9 cellular contexts compared by ENCODE assay signal in the genomic region with DNA sequence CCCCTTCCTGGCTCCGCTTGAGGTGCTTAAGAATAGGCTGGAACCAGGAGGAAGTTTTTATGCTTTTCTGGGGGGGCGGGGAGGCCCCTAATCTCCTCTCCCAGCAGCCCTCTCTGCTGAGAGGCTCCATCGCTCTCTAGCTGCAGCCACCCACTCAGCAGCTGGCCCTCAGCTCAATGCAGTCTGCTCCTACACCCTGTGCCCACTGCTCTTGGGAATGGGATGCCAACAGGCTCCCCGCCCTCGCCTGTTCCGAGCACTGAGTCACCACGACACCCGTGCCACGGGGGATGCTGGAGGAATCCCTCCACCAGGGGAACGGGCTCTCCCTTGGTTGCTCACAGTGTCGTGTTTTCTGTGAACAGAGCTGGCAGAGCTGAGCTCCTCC. TPM values are rescaled to one million over a fixed set of nuclear protein-coding genes. Genes with fewer than 3 reads are reported as not detected.
A peak's percentile ranks its signal among the peaks of the same experiment; 100 is the strongest.
DNase-seq lines count a peak whose midpoint lies in the region; ATAC-seq and TF ChIP-seq lines count a peak whose summit lies in the region.
"Had no signal": no experiment of that assay in that cellular context is flagged by ENCODE, and none has a peak within 500 bp of the region (broad histone marks: within the 10 kb centered on the region; RNA-seq: fewer than 3 reads in every experiment).

No MANE protein-coding gene starts in this region.

- DNase-seq in SK-N-SH = no peak
- DNase-seq in activated CD4-positive, alpha-beta memory T cell treated with anti-CD3 and anti-CD28 coated beads, Interleukin-2, amount 10 ng/mL, durations not matched to agents 7 days and 5 days = no peak
- DNase-seq in immature natural killer cell = no peak
- no peak for DNase-seq in NCI-H2081 (lab: John Stamatoyannopoulos, UW)
- no peak for DNase-seq in prostate gland (ENCODE audit: low spot score)
- DNase-seq: 8988T had no signal

- TF ChIP-seq CTCF in SK-N-SH (IDR thresholded peaks at IDR 0.05) (no peak), prostate gland (IDR thresholded peaks at IDR 0.05) (no peak)

- peak overlapping the region; percentile 86 for H3K27ac Mint-ChIP-seq in activated CD4-positive, alpha-beta memory T cell treated with anti-CD3 and anti-CD28 coated beads, Interleukin-2, amount 10 ng/mL, durations not matched to agents 7 days and 5 days
- H3K27ac Mint-ChIP-seq in immature natural killer cell = peak overlapping the region; percentile 88 to 95 (median 90)

- H3F3A ChIP-seq in SK-N-SH (replicated peaks; ENCODE audit: insufficient read depth) = no peaks in the 10 kb centered on the region

- H3K9me2 ChIP-seq in SK-N-SH = no peaks in the 10 kb centered on the region

- no peaks in the 10 kb centered on the region for H3K9me3 Mint-ChIP-seq in activated CD4-positive, alpha-beta memory T cell treated with anti-CD3 and anti-CD28 coated beads, Interleukin-2, amount 10 ng/mL, durations not matched to agents 7 days and 5 days
- peaks cover 0 to 3% (median 0%) of the 10 kb centered on the region in 6 donors for H3K9me3 Mint-ChIP-seq in immature natural killer cell

- peak overlapping the region; percentile 85 for H3K4me3 Mint-ChIP-seq in activated CD4-positive, alpha-beta memory T cell treated with anti-CD3 and anti-CD28 coated beads, Interleukin-2, amount 10 ng/mL, durations not matched to agents 7 days and 5 days
- peak overlapping the region; percentile 91 to 96 (median 95) for H3K4me3 Mint-ChIP-seq in immature natural killer cell

- H4K20me1 ChIP-seq in SK-N-SH (ENCODE audit: insufficient read depth) = no peaks in the 10 kb centered on the region

- H3K36me3 ChIP-seq in SK-N-SH (replicated peaks in 1 of 2; ENCODE audit: control insufficient read depth in 1 of 2, insufficient read depth in 2 of 2, low read length in 1 of 2) = peaks cover 0 to 11% of the 10 kb centered on the region in 2 experiments
- no peaks in the 10 kb centered on the region for H3K36me3 ChIP-seq in prostate gland

- H3K9ac ChIP-seq in SK-N-SH = no peak overlapping the region

- peaks cover 61% of the 10 kb centered on the region for H3K4me1 Mint-ChIP-seq in activated CD4-positive, alpha-beta memory T cell treated with anti-CD3 and anti-CD28 coated beads, Interleukin-2, amount 10 ng/mL, durations not matched to agents 7 days and 5 days
- peaks cover 75 to 83% of the 10 kb centered on the region in 2 donors for H3K4me1 Mint-ChIP-seq in immature natural killer cell

- TF ChIP-seq RAD21 in SK-N-SH (IDR thresholded peaks at IDR 0.05; ENCODE audit: low read length) = no peak

- TF ChIP-seq POLR2A in prostate gland (IDR thresholded peaks at IDR 0.05) = no peak

- no peak overlapping the region for H2AFZ ChIP-seq in SK-N-SH (ENCODE audit: low read depth)

- H3K27me3 ChIP-seq in SK-N-SH (ENCODE audit: insufficient read depth) = no peaks in the 10 kb centered on the region
- no peaks in the 10 kb centered on the region for H3K27me3 ChIP-seq in prostate gland (replicated peaks; ENCODE audit: insufficient read depth)

- no peak for ATAC-seq in SK-N-SH treated with all-trans-retinoic acid at 6 μM for 48 hours
- no peak for ATAC-seq in HG02970 (IDR thresholded peaks at IDR 0.05; ENCODE audit: low FRiP score, unreplicated experiment)

- 80% methylated on average over 4 of the region's 11 CpGs for WGBS in SK-N-SH (ENCODE audit: low lambda C conversion rate)
- WGBS in prostate gland = 78% methylated on average over 11 of the region's 11 CpGs

- no peak overlapping the region; a peak in 1 of 4 replicates for H3K4me3 ChIP-seq in SK-N-SH (ENCODE audit: low read depth in 2 of 2, low read length in 1 of 2)
- no peak overlapping the region for H3K4me3 ChIP-seq in prostate gland

- H3K27ac ChIP-seq in SK-N-SH (ENCODE audit: low read depth in 2 of 2, low read length in 1 of 2) (no peak overlapping the region), temporal lobe (ENCODE audit: low read depth, low read length) (peak overlapping the region; percentile 15), prostate gland (no peak overlapping the region)

- CTCF ChIA-PET in SK-N-SH (lab: Yijun Ruan, JAX) = interaction anchor here (0.9 to 5.6 kb wide), 15 partner anchors 10 to 130 kb away, joined by 3 to 83 read pairs (median 6); partner anchors contain the start of gene SUSD2
- CTCF ChIA-PET in activated CD4-positive, alpha-beta memory T cell treated with anti-CD3 and anti-CD28 coated beads, Interleukin-2, amount 10 ng/mL, durations not matched to agents 7 days and 5 days (lab: Charles Lee) = interaction anchor here (0.8 to 5.1 kb wide), 16 partner anchors 10 to 264 kb away, joined by 3 to 51 read pairs (median 8); partner anchors contain the start of genes CABIN1 and MIF

- H3K4me2 ChIP-seq in SK-N-SH = peak overlapping the region; percentile 100

- peaks cover 8% of the 10 kb centered on the region for H3K36me3 Mint-ChIP-seq in activated CD4-positive, alpha-beta memory T cell treated with anti-CD3 and anti-CD28 coated beads, Interleukin-2, amount 10 ng/mL, durations not matched to agents 7 days and 5 days (ENCODE audit: low read depth)
- no peaks in the 10 kb centered on the region for H3K36me3 Mint-ChIP-seq in immature natural killer cell

- POLR2A ChIA-PET in SK-N-SH (lab: Yijun Ruan, JAX) = interaction anchor here (2.1 kb wide), 1 partner anchor 8 kb away, joined by 10 read pairs; no protein-coding TSS in a partner anchor
- POLR2A ChIA-PET in activated CD4-positive, alpha-beta memory T cell treated with anti-CD3 and anti-CD28 coated beads, Interleukin-2, amount 10 ng/mL, durations not matched to agents 7 days and 5 days (lab: Charles Lee) = interaction anchor here (0.9 to 3.9 kb wide), 12 partner anchors 10 to 270 kb away, joined by 3 to 19 read pairs (median 6); partner anchors contain the start of genes ADORA2A, CABIN1, MIF and SPECC1L

- H3K9me3 ChIP-seq in SK-N-SH (no peaks in the 10 kb centered on the region), prostate gland (no peaks in the 10 kb centered on the region)

- intact Hi-C loops in prostate gland (cut with DNase I) = loop anchor here (5.0 to 10.0 kb wide), 3 partner anchors 50 to 443 kb away; partner anchors contain the start of gene GSTT4

- H3K4me1 ChIP-seq in SK-N-SH (ENCODE audit: control insufficient read depth in 1 of 2, insufficient read depth in 2 of 2, low read depth in 1 of 2, low read length in 1 of 2) = peaks cover 15 to 46% of the 10 kb centered on the region in 2 experiments; a peak in 3 of 4 replicates
- H3K4me1 ChIP-seq in prostate gland (replicated peaks) = peaks cover 9% of the 10 kb centered on the region

- H3K27me3 Mint-ChIP-seq in activated CD4-positive, alpha-beta memory T cell treated with anti-CD3 and anti-CD28 coated beads, Interleukin-2, amount 10 ng/mL, durations not matched to agents 7 days and 5 days = no peaks in the 10 kb centered on the region
- H3K27me3 Mint-ChIP-seq in immature natural killer cell (ENCODE audit: low read depth in 3 of 3) = peaks cover 5 to 14% (median 8%) of the 10 kb centered on the region in 3 donors

- TF ChIP-seq EP300 in SK-N-SH (IDR thresholded peaks at IDR 0.05; ENCODE audit: borderline replicate concordance in 1 of 2, low read depth in 1 of 2, low read length in 1 of 2) = no peak

- peaks cover 28% of the 10 kb centered on the region for H3K79me2 ChIP-seq in SK-N-SH (ENCODE audit: insufficient read depth)

TF ChIP-seq in SK-N-SH, 30 proteins besides CTCF, POLR2A, EP300 and RAD21:
- TF ChIP-seq CHD2 (IDR thresholded peaks at IDR 0.05; ENCODE audit: low read length, partially characterized antibody) = no peak
- TF ChIP-seq RCOR1 (IDR thresholded peaks at IDR 0.05; ENCODE audit: low read length) = no peak

TF ChIP-seq in SK-N-SH treated with all-trans-retinoic acid at 6 μM for 48 hours, 23 proteins besides CTCF, POLR2A, EP300 and RAD21:
- TF ChIP-seq CREB5 (CRISPR knock-in tag; IDR thresholded peaks at IDR 0.05; ENCODE audit: low read depth) (no peak), CSDC2 (CRISPR knock-in tag; IDR thresholded peaks at IDR 0.05) (no peak), TOX (CRISPR knock-in tag; IDR thresholded peaks at IDR 0.05; ENCODE audit: borderline replicate concordance) (no peak), SNAI2 (CRISPR knock-in tag; IDR thresholded peaks at IDR 0.05) (no peak)

RNA-seq across cellular contexts. Expression of gene SUSD2, which starts 23.5 kb away (rescaled TPM):
- polyA plus RNA-seq in SK-N-SH (2012; rRNA removed) = 0.76 and 0.82 TPM in 2 replicates
- polyA plus RNA-seq in SK-N-SH (2012; cell fraction: cytosol; rRNA removed) = 0.18 and 0.26 TPM in 2 replicates
- 1.7 and 2.2 TPM in 2 replicates for polyA plus RNA-seq in SK-N-SH (2012; cell fraction: nucleus; rRNA removed)
- total RNA-seq in activated CD4-positive, alpha-beta memory T cell treated with anti-CD3 and anti-CD28 coated beads, Interleukin-2, amount 10 ng/mL, durations not matched to agents 7 days and 5 days = under 1 TPM; 0.23 to 0.63 TPM
- under 1 TPM in 2 of 3 donors, not detected in 1; 0.07 to 0.14 TPM for polyA plus RNA-seq in immature natural killer cell
- total RNA-seq in temporal lobe = 0.25 TPM
- 1 to 10 TPM; 7.8 to 9.3 TPM for total RNA-seq in prostate gland
